Comparison of ENCODE assay signal across 1 cellular context in genomic region chr1:17591814-17592430, GRCh38.
TF ChIP-seq lines count a peak whose summit lies in the region.

No MANE protein-coding gene starts in this region.

TF ChIP-seq in HepG2, 621 proteins besides CTCF, POLR2A, EP300 and RAD21 (continued from another document and continues in another):
- TF ChIP-seq HNRNPL (IDR thresholded peaks at IDR 0.05; ENCODE audit: low read depth, low read length) (0 out of 2 replicates have a peak, but pooled peaks have one; percentile 39), ZNF7 (CRISPR knock-in tag; IDR thresholded peaks at IDR 0.05) (peak; percentile 24; the same call in 1 of the 2 replicates), ZNF83 (CRISPR knock-in tag; IDR thresholded peaks at IDR 0.05; ENCODE audit: borderline replicate concordance) (no peak; the same call in 1 of the 2 replicates), HDAC1 (CRISPR knock-in tag; IDR thresholded peaks at IDR 0.05) (peak; percentile 96), ETS1 (CRISPR knock-in tag; IDR thresholded peaks at IDR 0.05) (no peak; the same call in 1 of the 2 replicates), DZIP1 (CRISPR knock-in tag; IDR thresholded peaks at IDR 0.05) (no peak), DRAP1 (CRISPR knock-in tag; IDR thresholded peaks at IDR 0.05) (0 out of 2 replicates have a peak, but pooled peaks have one; percentile 55), FOXM1 (CRISPR knock-in tag; IDR thresholded peaks at IDR 0.05) (peak; percentile 47; the same call in 1 of the 2 replicates), POGZ (CRISPR knock-in tag; IDR thresholded peaks at IDR 0.05) (peak; percentile 82), SMC3 (IDR thresholded peaks at IDR 0.05; ENCODE audit: low read length) (peak; percentile 55), ZUFSP (CRISPR knock-in tag; IDR thresholded peaks at IDR 0.05; ENCODE audit: borderline replicate concordance) (no peak), ZFAT (CRISPR knock-in tag; conservative IDR thresholded peaks at IDR 0.05) (no peak), ZNF598 (CRISPR knock-in tag; IDR thresholded peaks at IDR 0.05; ENCODE audit: borderline replicate concordance) (peak; percentile 99), ZNF142 (CRISPR knock-in tag; IDR thresholded peaks at IDR 0.05) (peak; percentile 69; the same call in 1 of the 2 replicates), TFDP1 (CRISPR knock-in tag; IDR thresholded peaks at IDR 0.05; ENCODE audit: borderline replicate concordance) (peak; percentile 96), TMF1 (CRISPR knock-in tag; IDR thresholded peaks at IDR 0.05; ENCODE audit: low read depth) (peak; percentile 88), REL (CRISPR knock-in tag; conservative IDR thresholded peaks at IDR 0.05) (no peak; the same call in 1 of the 2 replicates), KDM5B (CRISPR knock-in tag; IDR thresholded peaks at IDR 0.05; ENCODE audit: borderline replicate concordance) (peak; percentile 98), RFXAP (CRISPR knock-in tag; IDR thresholded peaks at IDR 0.05; ENCODE audit: borderline replicate concordance) (peak; percentile 93), PRDM10 (CRISPR knock-in tag; IDR thresholded peaks at IDR 0.05; ENCODE audit: low read depth) (peak; percentile 93), ZMYM2 (CRISPR knock-in tag; IDR thresholded peaks at IDR 0.05) (peak; percentile 95), CSRNP2 (CRISPR knock-in tag; conservative IDR thresholded peaks at IDR 0.05; ENCODE audit: low read depth) (no peak), ZBTB3 (CRISPR knock-in tag; IDR thresholded peaks at IDR 0.05; ENCODE audit: borderline replicate concordance, low read depth) (peak; percentile 31; the same call in 1 of the 2 replicates), HMGXB4 (CRISPR knock-in tag; IDR thresholded peaks at IDR 0.05; ENCODE audit: borderline replicate concordance in 1 of 2, low read depth in 1 of 2) (peak; percentile 73 to 75; a peak in 2 of 4 replicates)
